ENCODE assay signal across 10 cellular contexts in genomic region chr1:211469938-211470529, GRCh38. TPM values are rescaled to one million over a fixed set of nuclear protein-coding genes. Genes with fewer than 3 reads are reported as not detected.
DNase-seq lines count a peak whose midpoint lies in the region; ATAC-seq lines count a peak whose summit lies in the region.
"Had no signal": no experiment of that assay in that cellular context is flagged by ENCODE, and none has a peak within 500 bp of the region (broad histone marks: within the 10 kb centered on the region; RNA-seq: fewer than 3 reads in every experiment).

No MANE protein-coding gene starts in this region.

- DNase-seq in DMS153 (lab: John Stamatoyannopoulos, UW) (peak; percentile 98), HT-29 (ENCODE audit: low spot score) (peak; percentile 89), OCI-M1 (lab: John Stamatoyannopoulos, UW) (peak; percentile 63), Right ventricle myocardium superior (peak; percentile 88), pons (ENCODE audit: low spot score) (peak; percentile 51), MV-4-11 (lab: John Stamatoyannopoulos, UW) (no peak)
- DNase-seq in activated naive CD4-positive, alpha-beta T cell treated with anti-CD3 and anti-CD28 coated beads, Interleukin-2, amount 50 U/mL, for 16 hours, result peak; percentile 44

- intact Hi-C loops in Right ventricle myocardium superior (cut with DNase I), result loop anchor here (5.0 to 10.0 kb wide), 2 partner anchors 145 to 182 kb away; partner anchors contain the start of gene TRAF5

- ATAC-seq in Right ventricle myocardium superior (ENCODE audit: poor library complexity) (peak; percentile 93), HG03196 (IDR thresholded peaks at IDR 0.05; ENCODE audit: unreplicated experiment) (no peak)

RNA-seq across cellular contexts. Expression of gene RD3, which starts 21.9 kb away (rescaled TPM):
- total RNA-seq in HT-29 (2014; rRNA removed; shearing (Covaris generic)), result not detected in 2 replicates
- not detected for total RNA-seq in Right ventricle myocardium superior
- total RNA-seq: T-helper 1 cell treated with Interleukin-12 subunit alpha and Interleukin-12 subunit beta and Interleukin-4 antibody, amounts not matched to agents 30 ng/mL and 1 ng/mL, for 36 hours; temporal lobe had no signal
